8 cellular contexts compared by ENCODE assay signal in genomic region chr2:26011990-26012856, GRCh38. TPM values are rescaled to one million over a fixed set of nuclear protein-coding genes. Genes with fewer than 3 reads are reported as not detected.
DNase-seq lines count a peak whose midpoint lies in the region; ATAC-seq and TF ChIP-seq lines count a peak whose summit lies in the region.

No MANE protein-coding gene starts in this region.

- H3K4me3 Mint-ChIP-seq in nephron progenitor cell, result no peak overlapping the region

- H3K9me3 ChIP-seq in ectodermal cell (ENCODE audit: control insufficient read depth, low read length), result no peaks in the 10 kb centered on the region

- peaks cover 23% of the 10 kb centered on the region for H3K4me1 Mint-ChIP-seq in nephron progenitor cell

- H3K27ac ChIP-seq in ectodermal cell (ENCODE audit: insufficient read depth, low read depth, low read length, poor library complexity, severe bottlenecking), result peak overlapping the region; percentile 80

- H3K4me1 ChIP-seq in ectodermal cell (ENCODE audit: control insufficient read depth, insufficient read depth, low read length), result peaks cover 20% of the 10 kb centered on the region

- no peak overlapping the region for H3K4me3 ChIP-seq in ectodermal cell (ENCODE audit: insufficient read depth, low read depth, low read length)

- H3K9me3 Mint-ChIP-seq in nephron progenitor cell, result peaks cover 4% of the 10 kb centered on the region

- H3K36me3 ChIP-seq in ectodermal cell (ENCODE audit: control insufficient read depth, insufficient read depth, low read length), result no peaks in the 10 kb centered on the region

- DNase-seq in DMS153 treated with DMSO at 0.1 percent for 48 hours (lab: John Stamatoyannopoulos, UW; ENCODE audit: unreplicated experiment), result peak; percentile 41
- peak; percentile 83 for DNase-seq in NCI-H510A treated with DMSO at 0.1 percent for 48 hours (lab: John Stamatoyannopoulos, UW)
- no peak for DNase-seq in nephron progenitor cell
- DNase-seq in NCI-H1048 (lab: John Stamatoyannopoulos, UW), result no peak

- H3K36me3 Mint-ChIP-seq in nephron progenitor cell (ENCODE audit: low read depth), result no peaks in the 10 kb centered on the region

- H3K27ac Mint-ChIP-seq in nephron progenitor cell, result peak overlapping the region; percentile 78

- 55 to 59% methylated on average over 14 of the region's 14 CpGs for WGBS in ectodermal cell, 2 experiments

- peaks cover 7% of the 10 kb centered on the region for H3K27me3 Mint-ChIP-seq in nephron progenitor cell (ENCODE audit: low read depth, poor library complexity)

- ATAC-seq in HG03196 (IDR thresholded peaks at IDR 0.05; ENCODE audit: unreplicated experiment), result no peak
- ATAC-seq in GM21515 (IDR thresholded peaks at IDR 0.05; ENCODE audit: unreplicated experiment), result no peak
- no peak for ATAC-seq in GM21529 (IDR thresholded peaks at IDR 0.05; ENCODE audit: unreplicated experiment)

- no peaks in the 10 kb centered on the region for H3K27me3 ChIP-seq in ectodermal cell (ENCODE audit: control insufficient read depth, insufficient read depth, low read length, poor library complexity, severe bottlenecking)

- TF ChIP-seq CTCF in nephron progenitor cell (IDR thresholded peaks at IDR 0.05), result no peak

RNA-seq across cellular contexts. Expression of gene RAB10, which starts 21.7 kb away (rescaled TPM):
- polyA plus RNA-seq in ectodermal cell (2013, experiment 1 of 4), result 113 TPM
- 111 TPM for polyA plus RNA-seq in ectodermal cell (2013, experiment 2 of 4)
- polyA plus RNA-seq in ectodermal cell (2013, experiment 3 of 4), result 93.3 TPM
- polyA plus RNA-seq in ectodermal cell (2013, experiment 4 of 4), result 105 TPM

RNA-seq across cellular contexts. Expression of gene KIF3C, which starts 29.9 kb away (rescaled TPM):
- polyA plus RNA-seq in ectodermal cell (2013, experiment 1 of 4), result 37.6 TPM
- 34.8 TPM for polyA plus RNA-seq in ectodermal cell (2013, experiment 2 of 4)
- 31.9 TPM for polyA plus RNA-seq in ectodermal cell (2013, experiment 3 of 4)
- 34.5 TPM for polyA plus RNA-seq in ectodermal cell (2013, experiment 4 of 4)

Comparison
In these comparisons a context has a peak if more than half of its experiments do, and no peak if none do; other contexts are left out.
1. DNase-seq: peak in DMS153 treated with DMSO at 0.1 percent for 48 hours (single experiment) and NCI-H510A treated with DMSO at 0.1 percent for 48 hours (single experiment); none in nephron progenitor cell (single experiment) and NCI-H1048 (single experiment).